ENCODE assay signal across 13 cellular contexts in genomic region chr9:79651251-79651795, GRCh38.
DNase-seq lines count a peak whose midpoint lies in the region; ATAC-seq and TF ChIP-seq lines count a peak whose summit lies in the region.
"Had no signal": no experiment of that assay in that cellular context is flagged by ENCODE, and none has a peak within 500 bp of the region (broad histone marks: within the 10 kb centered on the region; RNA-seq: fewer than 3 reads in every experiment).

No MANE protein-coding gene starts in this region.

- no peaks in the 10 kb centered on the region for H3K27me3 ChIP-seq in lung (ENCODE audit: control insufficient read depth, insufficient read depth)
- no peaks in the 10 kb centered on the region for H3K27me3 ChIP-seq in stomach
- H3K27me3 ChIP-seq in mammary epithelial cell (ENCODE audit: insufficient read depth, low read length): no peaks in the 10 kb centered on the region
- H3K27me3 ChIP-seq: tibial nerve had no signal

- H3K4me2 ChIP-seq in mammary epithelial cell (ENCODE audit: insufficient read depth, low read depth, low read length): no peak overlapping the region

- TF ChIP-seq CTCF in NB4 (IDR thresholded peaks at IDR 0.05; ENCODE audit: low read depth, low read length) (no peak), lung (IDR thresholded peaks at IDR 0.05; ENCODE audit: control extremely low read depth, extremely low read depth) (no peak), stomach (IDR thresholded peaks at IDR 0.05) (no peak), mammary epithelial cell (conservative IDR thresholded peaks at IDR 0.05 in 1 of 2, IDR thresholded peaks at IDR 0.05 in 1 of 2; ENCODE audit: extremely low read depth in 1 of 2, insufficient read depth in 1 of 2, low read depth in 1 of 2, low read length in 2 of 2) (no peak)

- no peak overlapping the region for H2AFZ ChIP-seq in mammary epithelial cell (ENCODE audit: low read depth, low read length)

- in situ Hi-C loops in mammary epithelial cell (cut with MboI; ENCODE audit: low sequenced_read_pairs in 2 of 2): no loop called here

- H3K79me2 ChIP-seq in mammary epithelial cell (ENCODE audit: insufficient read depth, low read length): no peaks in the 10 kb centered on the region

- H3K9me3 ChIP-seq in lung (ENCODE audit: control insufficient read depth in 2 of 2, insufficient read depth in 1 of 2, low read length in 1 of 2): no peaks in the 10 kb centered on the region
- H3K9me3 ChIP-seq in stomach: no peaks in the 10 kb centered on the region
- H3K9me3 ChIP-seq in mammary epithelial cell (replicated peaks; ENCODE audit: insufficient read depth, low read length): no peaks in the 10 kb centered on the region
- H3K9me3 ChIP-seq: tibial nerve had no signal

- WGBS in lung, 2 donors: 38 to 52% methylated on average over 10 of the region's 10 CpGs
- 80 to 94% (median 89%) methylated on average over 10 of the region's 10 CpGs for WGBS in stomach, 5 donors
- 99% methylated on average over 10 of the region's 10 CpGs for WGBS in mammary epithelial cell (ENCODE audit: low coverage, missing lambda C conversion rate)

- DNase-seq in EL: peak; percentile 50
- peak; percentile 92 for DNase-seq in NB4 (ENCODE audit: low read depth)
- DNase-seq in SKM-1 (lab: John Stamatoyannopoulos, UW; ENCODE audit: unreplicated experiment): peak; percentile 48
- peak; percentile 39 for DNase-seq in lung (ENCODE audit: low spot score)
- no peak for DNase-seq in stomach
- no peak for DNase-seq in mammary epithelial cell
- no peak for DNase-seq in DMS153 (lab: John Stamatoyannopoulos, UW)
- DNase-seq: activated CD4-positive, alpha-beta T cell treated with anti-CD3 and anti-CD28 coated beads for 36 hours; activated gamma-delta T cell treated with Interleukin-2 at 50 U/mL for 16 hours; SHP77 treated with DMSO at 0.1 percent for 48 hours had no signal

- dilution Hi-C loops in mammary epithelial cell (cut with HindIII; ENCODE audit: low sequenced_read_pairs): no loop called here

- intact Hi-C loops in stomach (cut with DNase I; ENCODE audit: low total_unique reads): no loop called here
- intact Hi-C loops in mammary epithelial cell (cut with micrococcal nuclease): no loop called here

- H3K4me3 ChIP-seq in NB4 (ENCODE audit: low read depth, low read length) (peak overlapping the region; percentile 37), lung (no peak overlapping the region), stomach (no peak overlapping the region), mammary epithelial cell (replicated peaks in 1 of 3; ENCODE audit: insufficient read depth in 1 of 3, low read depth in 2 of 3, low read length in 3 of 3) (no peak overlapping the region)
- H3K4me3 ChIP-seq: tibial nerve had no signal

- ATAC-seq in lung (ENCODE audit: insufficient read depth, low FRiP score) (peak; percentile 59), GM18867 (IDR thresholded peaks at IDR 0.05; ENCODE audit: unreplicated experiment) (no peak)
- ATAC-seq: activated CD4-positive, alpha-beta T cell treated with anti-CD3 and anti-CD28 coated beads for 36 hours had no signal

- H4K20me1 ChIP-seq in mammary epithelial cell (ENCODE audit: insufficient read depth, low read length): no peaks in the 10 kb centered on the region

- H3K36me3 ChIP-seq in lung (ENCODE audit: control insufficient read depth in 2 of 2, insufficient read depth in 2 of 2, low read length in 2 of 2) (peaks cover 0 to 4% of the 10 kb centered on the region in 2 donors), stomach (peaks cover 0 to 13% (median 6%) of the 10 kb centered on the region in 4 donors), mammary epithelial cell (ENCODE audit: insufficient read depth, low read length) (no peaks in the 10 kb centered on the region)

- BruUV-seq in mammary epithelial cell (replicated peaks; lab: Mats Ljungman, UMichigan): no TSS peak

- TF ChIP-seq POLR2A in NB4 (IDR thresholded peaks at IDR 0.05; ENCODE audit: extremely low read depth, insufficient read length) (no peak), stomach (IDR thresholded peaks at IDR 0.05) (no peak)

- H3K27ac ChIP-seq in lung (ENCODE audit: low read depth in 1 of 2, low read length in 1 of 2): no peak overlapping the region
- H3K27ac ChIP-seq in stomach: no peak overlapping the region
- H3K27ac ChIP-seq in mammary epithelial cell (ENCODE audit: insufficient read depth, low read depth, low read length): no peak overlapping the region
- H3K27ac ChIP-seq: C4-2B, tibial nerve had no signal

- peaks cover 0 to 4% of the 10 kb centered on the region in 2 donors for H3K4me1 ChIP-seq in lung (ENCODE audit: control insufficient read depth in 2 of 2, insufficient read depth in 2 of 2, low read length in 2 of 2)
- peaks cover 7 to 29% (median 19%) of the 10 kb centered on the region in 4 donors for H3K4me1 ChIP-seq in stomach
- peaks cover 3% of the 10 kb centered on the region for H3K4me1 ChIP-seq in mammary epithelial cell (ENCODE audit: insufficient read depth, low read length)
- H3K4me1 ChIP-seq: tibial nerve had no signal

- CTCF ChIA-PET in mammary epithelial cell (lab: Charles Lee; ENCODE audit: low non-redundant PET): no interaction called here

- no peak for TF ChIP-seq EP300 in stomach (IDR thresholded peaks at IDR 0.05)

- no peak overlapping the region for H3K9ac ChIP-seq in mammary epithelial cell (ENCODE audit: insufficient read depth, low read length)

Comparison
In these comparisons a context has a peak if more than half of its experiments do, and no peak if none do; other contexts are left out.
1. DNase-seq: peak in EL (single experiment), NB4 (single experiment), SKM-1 (single experiment) and lung (single experiment); none in stomach (single experiment), mammary epithelial cell (single experiment) and DMS153 (single experiment).